ENCODE assay signal across 8 cellular contexts in the genomic region with DNA sequence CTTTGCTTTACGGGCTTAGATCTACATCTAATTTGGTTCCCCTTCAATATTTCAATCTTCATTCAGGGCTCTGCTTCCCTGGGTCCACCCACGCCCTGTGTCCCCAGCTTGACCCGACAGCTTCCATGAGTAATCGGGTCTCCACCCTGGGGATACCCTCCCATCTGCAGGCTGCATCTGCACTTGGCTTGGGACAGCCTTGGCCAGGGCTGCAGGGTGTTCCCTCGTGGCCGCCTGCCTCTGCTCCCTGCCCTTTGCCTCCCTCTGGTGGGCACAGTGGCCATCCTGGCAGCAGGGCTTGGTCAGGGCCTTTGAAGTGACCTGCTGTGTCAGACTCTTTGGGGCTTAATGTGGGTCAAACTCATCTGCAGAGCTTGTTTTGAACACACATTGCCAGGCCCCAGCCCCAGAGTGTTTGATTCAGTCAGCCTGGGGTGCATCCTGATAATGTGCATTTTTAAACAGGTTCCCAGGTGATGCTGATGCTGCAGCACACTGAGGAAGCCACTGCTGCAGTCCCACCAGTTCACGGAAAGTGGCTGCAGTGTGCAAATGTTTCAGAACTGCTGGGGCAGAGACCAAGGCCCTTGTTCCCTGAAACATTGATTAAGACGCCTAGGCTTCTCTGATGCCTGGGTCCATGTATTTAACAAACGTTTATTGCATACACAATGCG.
DNase-seq lines count a peak whose midpoint lies in the region; ATAC-seq and TF ChIP-seq lines count a peak whose summit lies in the region.

No MANE protein-coding gene starts in this region.

- no peaks in the 10 kb centered on the region for H3K4me1 ChIP-seq in endodermal cell (ENCODE audit: control insufficient read depth, insufficient read depth, low read length)

- no peaks in the 10 kb centered on the region for H3K36me3 ChIP-seq in endodermal cell (ENCODE audit: control insufficient read depth, insufficient read depth, low read length)

- no peaks in the 10 kb centered on the region for H3K36me3 Mint-ChIP-seq in endodermal cell (ENCODE audit: low read depth)
- no peaks in the 10 kb centered on the region for H3K36me3 Mint-ChIP-seq in natural killer cell
- H3K36me3 Mint-ChIP-seq in activated T-cell treated with anti-CD3 and anti-CD28 coated beads, Interleukin-2, amount 50 U/mL, for 24 hours (ENCODE audit: low read depth), result no peaks in the 10 kb centered on the region

- no peaks in the 10 kb centered on the region for H3K27me3 ChIP-seq in endodermal cell (ENCODE audit: control insufficient read depth, insufficient read depth, low read length, poor library complexity, severe bottlenecking)

- WGBS in endodermal cell (ENCODE audit: insufficient coverage in 1 of 2, insufficient read length in 1 of 2), 2 experiments, result 66 to 71% methylated on average over 8 to 10 of the region's 10 CpGs

- no peak overlapping the region for H3K27ac Mint-ChIP-seq in endodermal cell
- H3K27ac Mint-ChIP-seq in natural killer cell, result no peak overlapping the region
- H3K27ac Mint-ChIP-seq in activated T-cell treated with anti-CD3 and anti-CD28 coated beads, Interleukin-2, amount 50 U/mL, for 24 hours, result no peak overlapping the region

- ATAC-seq in natural killer cell, result no peak

- no peak overlapping the region for H3K4me3 ChIP-seq in endodermal cell (ENCODE audit: low read length)

- peak; percentile 88 for TF ChIP-seq CTCF in endodermal cell (conservative IDR thresholded peaks at IDR 0.05)
- TF ChIP-seq CTCF in natural killer cell (IDR thresholded peaks at IDR 0.05), result no peak

- H3K27me3 Mint-ChIP-seq in endodermal cell (ENCODE audit: insufficient read depth) (peaks cover 2% of the 10 kb centered on the region), natural killer cell (ENCODE audit: low read depth in 2 of 2) (no peaks in the 10 kb centered on the region)
- peaks cover 2% of the 10 kb centered on the region for H3K27me3 Mint-ChIP-seq in activated T-cell treated with anti-CD3 and anti-CD28 coated beads, Interleukin-2, amount 50 U/mL, for 24 hours

- H3K4me3 Mint-ChIP-seq in endodermal cell (no peak overlapping the region), natural killer cell (no peak overlapping the region)
- no peak overlapping the region for H3K4me3 Mint-ChIP-seq in activated T-cell treated with anti-CD3 and anti-CD28 coated beads, Interleukin-2, amount 50 U/mL, for 24 hours

- H3K9me3 Mint-ChIP-seq in endodermal cell (no peaks in the 10 kb centered on the region), natural killer cell (no peaks in the 10 kb centered on the region)
- H3K9me3 Mint-ChIP-seq in activated T-cell treated with anti-CD3 and anti-CD28 coated beads, Interleukin-2, amount 50 U/mL, for 24 hours, result no peaks in the 10 kb centered on the region

- DNase-seq in DMS 273 (lab: John Stamatoyannopoulos, UW; ENCODE audit: unreplicated experiment) (peak; percentile 63), DMS 273 treated with DMSO at 0.1 percent for 48 hours (lab: John Stamatoyannopoulos, UW) (no peak), NCI-H460 (ENCODE audit: extremely low read depth, low read depth) (peak; percentile 50), endodermal cell (peak; percentile 94), myocyte (ENCODE audit: low read depth) (peak; percentile 88), natural killer cell (no peak), cerebellar nuclear complex (lab: John Stamatoyannopoulos, UW) (no peak)
- DNase-seq in activated T-cell treated with anti-CD3 and anti-CD28 coated beads, Interleukin-2, amount 50 U/mL, for 24 hours, result no peak

- no peaks in the 10 kb centered on the region for H3K9me3 ChIP-seq in endodermal cell (ENCODE audit: control insufficient read depth, low read length)

- no peaks in the 10 kb centered on the region for H3K4me1 Mint-ChIP-seq in endodermal cell
- no peaks in the 10 kb centered on the region for H3K4me1 Mint-ChIP-seq in natural killer cell
- no peaks in the 10 kb centered on the region for H3K4me1 Mint-ChIP-seq in activated T-cell treated with anti-CD3 and anti-CD28 coated beads, Interleukin-2, amount 50 U/mL, for 24 hours (ENCODE audit: low read depth)

- intact Hi-C loops in natural killer cell (cut with micrococcal nuclease), result no loop called here

- no peak overlapping the region for H3K27ac ChIP-seq in endodermal cell (ENCODE audit: low read depth, low read length)

- no peak overlapping the region for H3K9ac ChIP-seq in endodermal cell (ENCODE audit: extremely low read depth, low read length, poor library complexity, severe bottlenecking)

Comparison
In these comparisons a context has a peak if more than half of its experiments do, and no peak if none do; other contexts are left out.
1. DNase-seq: peak in DMS 273 (single experiment), NCI-H460 (single experiment), endodermal cell (single experiment) and myocyte (single experiment); none in DMS 273 treated with DMSO at 0.1 percent for 48 hours (single experiment), natural killer cell (single experiment), activated T-cell treated with anti-CD3 and anti-CD28 coated beads, Interleukin-2, amount 50 U/mL, for 24 hours (single experiment) and cerebellar nuclear complex (0 of 2).